ENCODE assay signal across 8 cellular contexts in the genomic region with DNA sequence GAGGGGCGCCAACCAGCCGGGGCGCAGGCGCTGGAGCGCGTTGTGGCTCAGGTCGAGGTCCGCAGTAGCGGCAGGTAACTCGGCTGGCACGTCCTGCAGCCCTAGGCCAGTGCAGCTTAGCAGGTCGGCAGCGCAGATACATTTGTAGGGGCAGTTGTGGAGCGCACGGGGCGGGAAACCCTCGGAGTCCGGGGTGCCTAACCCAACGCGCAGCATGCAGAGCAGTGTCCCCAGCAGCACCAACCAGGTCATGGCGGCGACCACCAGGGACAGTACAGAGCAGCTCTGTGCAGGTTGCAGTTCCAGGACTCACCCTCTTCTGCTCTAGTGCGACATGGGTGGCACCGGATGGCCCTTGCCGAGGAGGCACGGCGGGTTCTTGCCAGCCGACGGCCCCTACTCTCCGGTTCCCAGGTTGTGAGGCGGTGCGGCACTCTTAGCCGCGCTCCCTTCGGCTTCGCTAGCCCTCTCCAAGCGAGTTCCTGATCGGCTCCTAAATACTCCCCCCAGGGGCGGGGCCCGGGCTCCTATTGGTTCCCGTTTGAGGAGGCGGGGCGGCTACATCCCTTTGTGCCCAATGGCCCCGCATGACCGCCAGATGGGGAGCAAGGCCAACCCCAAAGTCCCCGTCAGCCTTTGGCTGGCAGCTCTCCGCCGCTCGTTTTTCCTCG. TPM values are rescaled to one million over a fixed set of nuclear protein-coding genes. Genes with fewer than 3 reads are reported as not detected.
A peak's percentile ranks its signal among the peaks of the same experiment; 100 is the strongest.
DNase-seq lines count a peak whose midpoint lies in the region; ATAC-seq and TF ChIP-seq lines count a peak whose summit lies in the region.

AMIGO3 (minus strand) TSS at position 471 of the 671 bp plus-strand sequence; CDS start at position 252, 219 bp downstream.

- TF ChIP-seq CTCF in progenitor cell of endocrine pancreas (IDR thresholded peaks at IDR 0.05; ENCODE audit: unreplicated experiment) (peak; percentile 72), upper lobe of right lung (IDR thresholded peaks at IDR 0.05) (peak; percentile 61)

- H3K36me3 ChIP-seq in H7 (replicated peaks; ENCODE audit: control insufficient read depth, insufficient read depth, low read length) (peaks cover 15% of the 10 kb centered on the region), upper lobe of right lung (peaks cover 25% of the 10 kb centered on the region)

- no peak within 1 kb of the TSS for H3K27ac ChIP-seq in upper lobe of right lung

- peak; percentile 98 for DNase-seq in G401 (ENCODE audit: low spot score)
- peak; percentile 100 for DNase-seq in H7
- DNase-seq in NCI-H1048 (lab: John Stamatoyannopoulos, UW) = peak; percentile 87
- DNase-seq in amygdala (lab: John Stamatoyannopoulos, UW) = peak; percentile 31 to 96 (median 88)
- peak; percentile 98 for DNase-seq in left ventricle myocardium superior
- peak; percentile 76 for DNase-seq in progenitor cell of endocrine pancreas (ENCODE audit: low spot score, unreplicated experiment)
- peak; percentile 98 for DNase-seq in upper lobe of right lung

- H3K27ac Mint-ChIP-seq in T-helper 1 cell treated with Interleukin-12 subunit alpha and Interleukin-12 subunit beta and Interleukin-4 antibody, amounts not matched to agents 30 μg/mL and 1 μg/mL, for 36 hours = peak within 1 kb of the TSS; percentile 76
- H3K27ac Mint-ChIP-seq in progenitor cell of endocrine pancreas = peak within 1 kb of the TSS; percentile 89

- H3K27me3 Mint-ChIP-seq in T-helper 1 cell treated with Interleukin-12 subunit alpha and Interleukin-12 subunit beta and Interleukin-4 antibody, amounts not matched to agents 30 μg/mL and 1 μg/mL, for 36 hours (ENCODE audit: low read depth) = no peaks in the 10 kb centered on the region
- H3K27me3 Mint-ChIP-seq in progenitor cell of endocrine pancreas = no peaks in the 10 kb centered on the region

- intact Hi-C loops in left ventricle myocardium superior (cut with micrococcal nuclease) (no loop called here), upper lobe of right lung (cut with DNase I) (no loop called here)

- in situ Hi-C loops in G401 (cut with HindIII; ENCODE audit: low sequenced_read_pairs) = no loop called here

- no peaks in the 10 kb centered on the region for H3K9me3 ChIP-seq in upper lobe of right lung

- peak; percentile 78 for ATAC-seq in left ventricle myocardium superior
- ATAC-seq in upper lobe of right lung = peak; percentile 79

- peak within 1 kb of the TSS; percentile 83 for H3K4me3 Mint-ChIP-seq in T-helper 1 cell treated with Interleukin-12 subunit alpha and Interleukin-12 subunit beta and Interleukin-4 antibody, amounts not matched to agents 30 μg/mL and 1 μg/mL, for 36 hours
- H3K4me3 Mint-ChIP-seq in progenitor cell of endocrine pancreas (ENCODE audit: low read depth) = peak within 1 kb of the TSS; percentile 80

- peaks cover 30% of the 10 kb centered on the region for H3K4me1 Mint-ChIP-seq in T-helper 1 cell treated with Interleukin-12 subunit alpha and Interleukin-12 subunit beta and Interleukin-4 antibody, amounts not matched to agents 30 μg/mL and 1 μg/mL, for 36 hours (ENCODE audit: low read depth)
- H3K4me1 Mint-ChIP-seq in progenitor cell of endocrine pancreas (ENCODE audit: low read depth) = peaks cover 20% of the 10 kb centered on the region

- peak within 1 kb of the TSS; percentile 84 for H3K4me3 ChIP-seq in H7 (ENCODE audit: insufficient read depth, low read depth, low read length)
- peak within 1 kb of the TSS; percentile 65 for H3K4me3 ChIP-seq in upper lobe of right lung

- H3K9me3 Mint-ChIP-seq in T-helper 1 cell treated with Interleukin-12 subunit alpha and Interleukin-12 subunit beta and Interleukin-4 antibody, amounts not matched to agents 30 μg/mL and 1 μg/mL, for 36 hours = no peaks in the 10 kb centered on the region
- H3K9me3 Mint-ChIP-seq in progenitor cell of endocrine pancreas (ENCODE audit: low read depth) = no peaks in the 10 kb centered on the region

- H3K36me3 Mint-ChIP-seq in T-helper 1 cell treated with Interleukin-12 subunit alpha and Interleukin-12 subunit beta and Interleukin-4 antibody, amounts not matched to agents 30 μg/mL and 1 μg/mL, for 36 hours (ENCODE audit: low read depth) = peaks cover 12% of the 10 kb centered on the region
- no peaks in the 10 kb centered on the region for H3K36me3 Mint-ChIP-seq in progenitor cell of endocrine pancreas (ENCODE audit: insufficient read depth)

- H3K4me1 ChIP-seq in upper lobe of right lung = peaks cover 23% of the 10 kb centered on the region

- H3K27me3 ChIP-seq in H7 (ENCODE audit: control insufficient read depth, insufficient read depth, low read length) = peaks cover 7% of the 10 kb centered on the region; the same call in 1 of the 2 replicates
- H3K27me3 ChIP-seq in upper lobe of right lung = no peaks in the 10 kb centered on the region

RNA-seq across cellular contexts. Expression of gene AMIGO3, which starts in this region (rescaled TPM):
- total RNA-seq in G401 (2014; rRNA removed; shearing (Covaris generic)) = 1.1 and 2.2 TPM in 2 replicates
- 5.7 and 5.8 TPM in 2 replicates for total RNA-seq in H7 (2014; rRNA removed; shearing (Covaris generic))
- total RNA-seq in left ventricle myocardium superior (not detected), progenitor cell of endocrine pancreas (0.86 TPM in 1 of 2 replicates, not detected in the other), upper lobe of right lung (0.26 TPM)

Comparison
In these comparisons a context has a peak if more than half of its experiments do, and no peak if none do; other contexts are left out.
1. Peak in DNase-seq and ATAC-seq in left ventricle myocardium superior; RNA of the gene not detected or under 1 TPM.
2. Peak in DNase-seq in progenitor cell of endocrine pancreas; RNA of the gene not detected or under 1 TPM.
3. Peak in DNase-seq, ATAC-seq and H3K4me3 ChIP-seq in upper lobe of right lung; RNA of the gene not detected or under 1 TPM.